In the genomic region with DNA sequence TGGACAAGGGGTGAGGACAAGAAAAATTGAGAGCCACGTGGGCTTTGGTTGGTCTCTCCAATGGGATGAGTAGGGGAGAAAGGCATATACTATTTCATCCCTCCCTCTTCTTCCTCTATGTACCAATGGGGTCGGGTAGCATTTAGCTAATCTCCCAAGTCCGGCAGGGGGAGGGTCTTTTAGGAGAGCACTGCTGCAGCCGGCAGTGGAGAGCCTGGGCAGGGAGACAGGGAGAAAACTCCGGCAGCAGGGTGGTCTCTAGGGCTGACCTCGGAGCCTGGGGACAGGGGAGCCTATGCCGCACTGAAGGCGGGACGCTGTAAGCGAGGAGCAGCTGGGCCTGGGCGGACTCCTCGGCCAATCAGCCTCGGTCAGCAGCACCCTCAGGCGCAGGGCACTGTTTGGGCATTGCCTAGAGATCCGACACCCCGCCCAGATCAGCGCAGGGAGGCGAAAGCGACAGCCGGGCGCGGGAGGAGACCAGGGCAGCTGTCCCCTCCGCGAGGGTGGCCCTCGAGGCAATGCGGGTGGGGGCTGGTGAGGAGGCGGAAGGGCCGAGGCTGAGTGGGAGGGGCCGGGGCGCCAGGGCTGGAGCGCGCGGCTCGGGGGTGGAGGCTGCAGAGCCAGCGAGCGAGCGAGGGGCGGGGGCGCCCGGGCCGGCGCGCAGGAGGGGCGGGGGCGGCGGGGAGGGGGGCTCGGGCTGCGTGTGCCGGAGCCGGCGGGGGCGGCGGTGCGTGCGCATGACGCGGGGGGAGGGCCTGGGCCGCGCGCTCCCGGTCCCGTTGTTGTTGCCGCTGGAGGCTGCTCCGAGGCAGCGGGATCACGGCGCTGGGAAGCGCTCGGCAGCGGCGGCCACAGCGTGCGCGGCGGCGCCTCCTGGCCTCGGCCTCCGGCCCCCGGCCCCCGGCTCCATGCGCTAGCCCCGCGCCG, we compare ENCODE assay signal across 8 cellular contexts. TPM values are rescaled to one million over a fixed set of nuclear protein-coding genes. Genes with fewer than 3 reads are reported as not detected.
A peak's percentile ranks its signal among the peaks of the same experiment; 100 is the strongest.
DNase-seq lines count a peak whose midpoint lies in the region; ATAC-seq, FAIRE-seq and TF ChIP-seq lines count a peak whose summit lies in the region.

TSS of gene AGAP3 (plus strand) at position 785 of the 930 bp plus-strand sequence. CDS start 267 bp downstream, outside the sequence.

- peak within 1 kb of the TSS; percentile 88 for H3K4me2 ChIP-seq in DOHH2 (ENCODE audit: low read length)

- peaks cover 35% of the 10 kb centered on the region for H3K4me1 Mint-ChIP-seq in neural crest cell

- peaks cover 23% of the 10 kb centered on the region for H3K79me2 ChIP-seq in DOHH2 (ENCODE audit: control insufficient read depth, low read length)

- peaks cover 7% of the 10 kb centered on the region for H4K20me1 ChIP-seq in DOHH2 (ENCODE audit: control insufficient read depth, insufficient read depth, low read depth, low read length)

- peak within 1 kb of the TSS; percentile 98 for H3K4me3 Mint-ChIP-seq in neural crest cell

- intact Hi-C loops in transverse colon (cut with DNase I; ENCODE audit: low total_unique reads): no loop called here

- peaks cover 11% of the 10 kb centered on the region for H3K36me3 ChIP-seq in DOHH2 (ENCODE audit: control insufficient read depth, low read length)
- H3K36me3 ChIP-seq in transverse colon: no peaks in the 10 kb centered on the region

- no peaks in the 10 kb centered on the region for H3K36me3 Mint-ChIP-seq in neural crest cell (ENCODE audit: low read depth)

- no peak within 1 kb of the TSS for H3K27ac ChIP-seq in DOHH2 (ENCODE audit: low read depth, low read length)
- peak within 1 kb of the TSS; percentile 86 to 92 (median 92) for H3K27ac ChIP-seq in transverse colon

- H3K9me3 Mint-ChIP-seq in neural crest cell: no peaks in the 10 kb centered on the region

- H3K4me1 ChIP-seq in DOHH2 (ENCODE audit: control insufficient read depth, low read length) (peaks cover 52% of the 10 kb centered on the region), transverse colon (peaks cover 44 to 65% (median 60%) of the 10 kb centered on the region in 4 donors)

- TF ChIP-seq POLR2A in transverse colon (IDR thresholded peaks at IDR 0.05): peak; percentile 61

- TF ChIP-seq CTCF in DOHH2 (IDR thresholded peaks at IDR 0.05; ENCODE audit: low read depth, low read length, poor library complexity, severe bottlenecking) (no peak), LNCaP clone FGC (IDR thresholded peaks at IDR 0.05; ENCODE audit: control insufficient read depth, extremely low read depth, insufficient read depth) (no peak), neural crest cell (conservative IDR thresholded peaks at IDR 0.05) (no peak), transverse colon (IDR thresholded peaks at IDR 0.05) (peak in 1 of 5 experiments; percentile 11)

- no peak for FAIRE-seq in frontal cortex (lab: Jason Lieb, UNC)

- peak within 1 kb of the TSS; percentile 92 for H3K27ac Mint-ChIP-seq in neural crest cell (ENCODE audit: unreplicated experiment)

- peaks cover 9% of the 10 kb centered on the region for H3F3A ChIP-seq in DOHH2 (ENCODE audit: control insufficient read depth, insufficient read depth)

- H3K27me3 ChIP-seq in DOHH2 (ENCODE audit: control insufficient read depth, low read length) (peaks cover 49% of the 10 kb centered on the region), transverse colon (no peaks in the 10 kb centered on the region)

- peaks cover 3% of the 10 kb centered on the region for H3K27me3 Mint-ChIP-seq in neural crest cell (ENCODE audit: low read depth)

- DNase-seq in LNCaP clone FGC (ENCODE audit: low read depth): peak; percentile 76
- peak; percentile 78 for DNase-seq in SHP77 treated with DMSO at 0.1 percent for 48 hours (lab: John Stamatoyannopoulos, UW)
- DNase-seq in activated naive CD4-positive, alpha-beta T cell treated with anti-CD3 and anti-CD28 coated beads, Interleukin-2, amount 50 U/mL, for 16 hours: peak; percentile 72
- DNase-seq in frontal cortex (ENCODE audit: low spot score in 2 of 2): peak; percentile 95 to 98
- DNase-seq in neural crest cell (ENCODE audit: low read depth, low spot score): peak; percentile 81
- peak; percentile 90 for DNase-seq in transverse colon

- H3K9me3 ChIP-seq in DOHH2 (ENCODE audit: control insufficient read depth, insufficient read depth, low read length) (no peaks in the 10 kb centered on the region), transverse colon (no peaks in the 10 kb centered on the region)

- no peak for TF ChIP-seq EP300 in transverse colon (IDR thresholded peaks at IDR 0.05; ENCODE audit: low read depth)

- H3K4me3 ChIP-seq in DOHH2 (ENCODE audit: low read length) (peak within 1 kb of the TSS; percentile 76), LNCaP clone FGC (ENCODE audit: low read depth, low read length) (peak within 1 kb of the TSS; percentile 93), transverse colon (peak within 1 kb of the TSS; percentile 62 to 75 (median 72))

- 0% methylated on average over 2 to 27 of the region's 84 CpGs for WGBS in transverse colon (ENCODE audit: low coverage in 1 of 2), 2 donors

- in situ Hi-C loops in transverse colon (cut with MboI; ENCODE audit: low pct_ligation_motif_present in 1 of 4, low pct_unique_long_range_greater_than_20kb in 1 of 4, low sequenced_read_pairs in 3 of 4): no loop called here

- ATAC-seq in GM21723 (IDR thresholded peaks at IDR 0.05; ENCODE audit: unreplicated experiment): peak; percentile 53

- no peaks in the 10 kb centered on the region for H3K9me2 ChIP-seq in DOHH2 (replicated peaks; ENCODE audit: control insufficient read depth, low read length)

RNA-seq across cellular contexts. Expression of gene AGAP3, which starts in this region (rescaled TPM):
- total RNA-seq in frontal cortex (92.9 TPM), neural crest cell (128 and 139 TPM in 2 replicates), transverse colon (10 to 100 TPM; 54.9 to 74.4 (median 63.8) TPM)
